Comparison of ENCODE assay signal across 24 cellular contexts in the genomic region with DNA sequence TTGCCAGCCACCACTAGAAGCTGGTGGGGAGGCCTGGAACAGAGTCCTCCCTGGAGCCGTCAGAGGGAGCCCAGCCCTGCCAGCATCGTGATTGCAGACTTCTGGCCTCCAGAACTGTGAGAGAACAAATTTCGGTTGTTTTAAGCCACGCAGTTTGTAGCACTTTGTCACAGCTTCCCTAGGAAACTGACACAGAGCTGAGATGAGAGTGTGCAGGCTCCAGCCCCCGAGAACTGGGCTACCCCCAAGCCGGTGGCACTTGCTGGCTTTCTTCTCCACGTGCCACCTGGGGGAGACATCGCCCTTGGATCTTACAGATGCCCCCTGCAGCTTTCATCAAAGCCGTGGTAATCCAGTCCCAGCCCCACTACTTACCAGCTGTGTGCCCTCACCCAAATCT.
"Had no signal": no experiment of that assay in that cellular context is flagged by ENCODE, and none has a peak within 500 bp of the region (broad histone marks: within the 10 kb centered on the region; RNA-seq: fewer than 3 reads in every experiment).

No MANE protein-coding gene starts in this region.

- DNase-seq: activated CD4-positive, alpha-beta memory T cell treated with anti-CD3 and anti-CD28 coated beads for 36 hours; activated CD4-positive, alpha-beta T cell treated with anti-CD3 and anti-CD28 coated beads, Interleukin-2, amount 10 ng/mL, durations not matched to agents 7 days and 5 days; activated CD4-positive, CD25-positive, alpha-beta regulatory T cell; activated CD8-positive, alpha-beta memory T cell treated with anti-CD3 and anti-CD28 coated beads for 24 hours; activated gamma-delta T cell; activated naive CD4-positive, alpha-beta T cell treated with anti-CD3 and anti-CD28 coated beads, Interleukin-2, amount 10 ng/mL, durations not matched to agents 7 days and 5 days; activated naive CD8-positive, alpha-beta T cell treated with anti-CD3 and anti-CD28 coated beads for 36 hours; activated T-cell treated with anti-CD3 and anti-CD28 coated beads, Interleukin-2, amount 50 U/mL, for 4 hours; body of pancreas; KG1; NCI-H1092; NCI-H1930; NCI-H2171; NCI-H226; NCI-H526 treated with DMSO at 0.1 percent for 48 hours; PC-3; SHP77 treated with DMSO at 0.1 percent for 48 hours; T-cell; T-helper 2 cell; T1000 had no signal

- H3K27ac ChIP-seq: ascending aorta, body of pancreas had no signal

- H3K4me3 ChIP-seq: ascending aorta, body of pancreas had no signal

- ATAC-seq: activated T-cell treated with anti-CD3 and anti-CD28 coated beads, Interleukin-2, amount 50 U/mL, for 4 hours; body of pancreas; PC-3; T-cell had no signal

- H3K27me3 ChIP-seq: ascending aorta, body of pancreas had no signal

- FAIRE-seq: bronchial epithelial cell, RCC 7860, TTC549 had no signal
